ENCODE assay signal across 4 cellular contexts in the genomic region with DNA sequence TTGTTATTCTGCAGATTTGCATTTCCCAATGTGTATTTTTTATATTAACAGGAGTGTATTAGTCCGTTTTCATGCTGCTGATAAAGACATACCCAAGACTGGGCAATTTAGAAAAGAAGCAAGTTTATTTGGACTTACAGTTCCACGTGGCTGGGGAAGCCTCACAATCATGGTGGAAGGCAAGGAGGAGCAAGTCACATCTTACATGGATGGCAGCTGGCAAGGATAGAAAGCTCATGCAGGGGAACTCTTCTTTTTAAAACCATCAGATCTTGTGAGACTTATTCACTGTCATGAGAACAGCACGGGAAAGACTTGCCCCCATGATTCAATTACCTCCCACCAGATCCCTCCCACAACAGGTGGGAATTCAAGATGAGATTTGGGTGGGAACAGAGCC. TPM values are rescaled to one million over a fixed set of nuclear protein-coding genes. Genes with fewer than 3 reads are reported as not detected.
DNase-seq lines count a peak whose midpoint lies in the region; ATAC-seq, FAIRE-seq and TF ChIP-seq lines count a peak whose summit lies in the region.
"Not testable (repeated sequence)": the region's sequence is repeated elsewhere in the genome, so short reads cannot be mapped to it uniquely, and the experiment has no call there.

No MANE protein-coding gene starts in this region.

- H3K27me3 ChIP-seq in SJCRH30; K562 (ENCODE audit: control insufficient read depth in 2 of 2, insufficient read depth in 2 of 2, low read length in 2 of 2): not testable (repeated sequence)

- BruUV-seq in K562 (replicated peaks; lab: Mats Ljungman, UMichigan): not testable (repeated sequence)

- not testable (repeated sequence) for H3K9me1 ChIP-seq in K562 (ENCODE audit: control insufficient read depth, insufficient read depth, low read length)

- not testable (repeated sequence) for TF ChIP-seq RAD21 in K562 (CRISPR knock-in tag; conservative IDR thresholded peaks at IDR 0.05 in 1 of 2, IDR thresholded peaks at IDR 0.05 in 1 of 2)

- not testable (repeated sequence) for TF ChIP-seq CTCF in K562 (IDR thresholded peaks at IDR 0.05 in 2 of 3, conservative IDR thresholded peaks at IDR 0.05 in 1 of 3; ENCODE audit: insufficient read depth in 2 of 3, low read depth in 1 of 3, low read length in 3 of 3)

- not testable (repeated sequence) for H3K27ac ChIP-seq in SJCRH30; K562 (ENCODE audit: extremely low read depth, low read depth, low read length)

- 22% methylated on average over 3 of the region's 3 CpGs for WGBS in K562 (ENCODE audit: insufficient coverage, low coverage, missing lambda C conversion rate)

- in situ Hi-C loops in K562 (cut with MboI): not testable (repeated sequence)

- H3K9ac ChIP-seq in K562 (ENCODE audit: insufficient read depth in 1 of 2, low read depth in 2 of 2, low read length in 2 of 2): not testable (repeated sequence)

- not testable (repeated sequence) for ATAC-seq in K562

- H3K4me2 ChIP-seq in K562 (ENCODE audit: insufficient read depth, low read length): not testable (repeated sequence)

- H3K79me2 ChIP-seq in K562 (ENCODE audit: control insufficient read depth, insufficient read depth, low read length): not testable (repeated sequence)

- POLR2A ChIA-PET in K562 (lab: Yijun Ruan, JAX): not testable (repeated sequence)

- H2AFZ ChIP-seq in K562 (ENCODE audit: low read depth, low read length): not testable (repeated sequence)

- H3K4me3 ChIP-seq in SJCRH30, K562: not testable (repeated sequence)

- intact Hi-C loops in K562 (cut with micrococcal nuclease): not testable (repeated sequence)

- DNase-seq in NCI-H82 (lab: John Stamatoyannopoulos, UW): peak; percentile 26
- peak; percentile 38 to 46 for DNase-seq in SJCRH30
- DNase-seq in K562 (ENCODE audit: extremely low read depth in 1 of 4, low spot score in 3 of 4): not testable (repeated sequence)
- peak; percentile 45 for DNase-seq in myocyte (ENCODE audit: low read depth)

- TF ChIP-seq EP300 in K562 (IDR thresholded peaks at IDR 0.05; ENCODE audit: low read length): not testable (repeated sequence)

- not testable (repeated sequence) for FAIRE-seq in K562 (lab: Jason Lieb, UNC)

- not testable (repeated sequence) for H3K36me3 ChIP-seq in SJCRH30; K562 (ENCODE audit: control insufficient read depth, insufficient read depth, low read length)

- H3K9me3 ChIP-seq in SJCRH30 (replicated peaks); K562 (replicated peaks; ENCODE audit: control insufficient read depth, insufficient read depth, low read depth, low read length): not testable (repeated sequence)

- H3K4me1 ChIP-seq in SJCRH30: peaks cover 27% of the 10 kb centered on the region
- H3K4me1 ChIP-seq in K562 (replicated peaks in 1 of 2; ENCODE audit: control insufficient read depth in 2 of 2, insufficient read depth in 2 of 2, low read length in 2 of 2): not testable (repeated sequence)

- not testable (repeated sequence) for TF ChIP-seq POLR2A in K562 (conservative IDR thresholded peaks at IDR 0.05)

- H4K20me1 ChIP-seq in K562 (replicated peaks; ENCODE audit: control insufficient read depth, insufficient read depth, low read length): not testable (repeated sequence)

- CTCF ChIA-PET in K562 (lab: Yijun Ruan, JAX; ENCODE audit: low intra/inter-chr PET ratio): not testable (repeated sequence)

TF ChIP-seq in K562, 482 proteins besides CTCF, POLR2A, EP300 and RAD21:
- peak; percentile 98 for TF ChIP-seq ZNF431 (CRISPR knock-in tag; IDR thresholded peaks at IDR 0.05)

RNA-seq across cellular contexts. Expression of a gene that starts 14.9 kb away (rescaled TPM):
- total RNA-seq in SJCRH30 (2014; rRNA removed; shearing (Covaris generic)): 32.9 and 33.4 TPM in 2 replicates
- total RNA-seq in K562 (2011; cell fraction: chromatin; rRNA removed; ENCODE audit: low replicate concordance): 15.8 and 50.2 TPM in 2 replicates
- total RNA-seq in K562 (2011; cell fraction: nucleolus; rRNA removed): 6.8 and 9.1 TPM in 2 replicates
- 14.8 and 18.3 TPM in 2 replicates for total RNA-seq in K562 (2011; cell fraction: nucleoplasm; rRNA removed)
- total RNA-seq in K562 (2014; rRNA removed): 13.8 and 14.1 TPM in 2 replicates
- 22.8 and 26.7 TPM in 2 replicates for total RNA-seq in K562 (2014; rRNA removed; fragmentation: Illumina TruSeq; extraction: Trizol)
- total RNA-seq in K562 (2015; rRNA removed; fragmentation: Illumina TruSeq; extraction: Trizol): 6.3 and 7.5 TPM in 2 replicates
- total RNA-seq in K562 (2021): 22.0 and 24.8 TPM in 2 replicates
- 14.7 and 16.8 TPM in 2 replicates for polyA plus RNA-seq in K562 (2011; rRNA removed)
- 8.7 and 16.4 TPM in 2 replicates for polyA plus RNA-seq in K562 (2011; cell fraction: cytosol; rRNA removed)
- polyA plus RNA-seq in K562 (2011; cell fraction: nucleus; rRNA removed): 14.1 and 16.0 TPM in 2 replicates
- 7.2 and 20.6 TPM in 2 replicates for polyA plus RNA-seq in K562 (2012)
- polyA plus RNA-seq in K562 (2014; fragmentation: Illumina TruSeq; extraction: Trizol): 18.2 and 19.6 TPM in 2 replicates
- polyA plus RNA-seq in K562 (2014; fragmentation: Nextera tagmentation; extraction: Ambion mirVana): 10 to 100 TPM in 1 of 2 experiments, 1 to 10 TPM in 1; 7.0 to 10.5 TPM
- 9.1 and 11.7 TPM in 2 replicates for polyA plus RNA-seq in K562 (2014; rRNA removed)
- 63.7 and 74.2 TPM in 2 replicates for polyA minus RNA-seq in K562 (2011; rRNA and poly(A)+ RNA removed)
- polyA minus RNA-seq in K562 (2011; cell fraction: cytosol; rRNA and poly(A)+ RNA removed): 18.5 and 23.4 TPM in 2 replicates
- 16.4 and 39.1 TPM in 2 replicates for polyA minus RNA-seq in K562 (2011; cell fraction: nucleus; rRNA and poly(A)+ RNA removed)
- 34.9 and 61.2 TPM in 2 replicates for total RNA-seq in myocyte
- polyA plus RNA-seq in myocyte (2012): 12.3 TPM
